Comparison of ENCODE assay signal across 9 cellular contexts in the genomic region with DNA sequence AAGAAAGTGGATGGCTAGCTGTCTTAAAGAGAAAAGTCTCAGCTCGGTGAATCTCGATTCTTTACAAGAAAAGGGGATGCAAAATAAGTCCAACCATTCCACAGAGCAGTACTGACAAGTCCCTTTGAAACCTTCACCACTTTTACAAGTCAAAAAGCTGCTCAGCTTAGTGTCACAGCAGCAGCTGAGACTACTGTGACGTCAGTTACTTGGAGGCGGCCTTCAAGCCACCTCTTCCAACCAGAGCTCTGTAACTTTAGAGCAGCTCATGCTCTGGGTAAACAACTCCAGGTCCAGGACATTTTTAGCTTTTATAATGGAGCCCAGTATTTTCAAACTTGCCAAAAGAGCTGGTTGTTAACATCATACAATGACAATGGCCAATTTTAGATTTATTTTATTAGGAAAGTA. TPM values are rescaled to one million over a fixed set of nuclear protein-coding genes. Genes with fewer than 3 reads are reported as not detected.
A peak's percentile ranks its signal among the peaks of the same experiment; 100 is the strongest.
DNase-seq lines count a peak whose midpoint lies in the region; ATAC-seq and TF ChIP-seq lines count a peak whose summit lies in the region.
"Had no signal": no experiment of that assay in that cellular context is flagged by ENCODE, and none has a peak within 500 bp of the region (broad histone marks: within the 10 kb centered on the region; RNA-seq: fewer than 3 reads in every experiment).

TSS of gene KIAA0408 (minus strand) at position 159 of the 411 bp plus-strand sequence. CDS start 5,408 bp downstream, outside the sequence.

- DNase-seq in Daoy (ENCODE audit: low read depth) (peak; percentile 6), SJSA1 (ENCODE audit: low read depth in 1 of 2, low spot score in 2 of 2) (peak in 1 of 2 experiments; percentile 44), globus pallidus (ENCODE audit: low spot score) (peak; percentile 41), prostate gland (ENCODE audit: low spot score) (peak; percentile 89), GM13976 (ENCODE audit: low spot score) (no peak), GM13977 (ENCODE audit: low spot score) (no peak)
- DNase-seq in activated effector memory CD4-positive, alpha-beta T cell treated with anti-CD3 and anti-CD28 coated beads, Interleukin-2, amount 50 U/mL, for 16 hours: no peak
- DNase-seq: NCI-H1417 treated with DMSO at 0.1 percent for 48 hours had no signal

- intact Hi-C loops in prostate gland (cut with DNase I): loop anchor here (2.0 to 5.0 kb wide), 2 partner anchors 67 to 116 kb away; partner anchors contain the start of gene ECHDC1

- no peaks in the 10 kb centered on the region for H3K36me3 ChIP-seq in SJSA1
- no peaks in the 10 kb centered on the region for H3K36me3 ChIP-seq in prostate gland

- TF ChIP-seq CTCF in prostate gland (IDR thresholded peaks at IDR 0.05): no peak
- no peak for TF ChIP-seq CTCF in GM13976 (IDR thresholded peaks at IDR 0.05; ENCODE audit: borderline replicate concordance, control extremely low read depth, extremely low read depth, insufficient read depth, missing control alignments)
- no peak for TF ChIP-seq CTCF in GM13977 (IDR thresholded peaks at IDR 0.05; ENCODE audit: extremely low read depth, insufficient read depth, missing control alignments)

- H3K27ac ChIP-seq in SJSA1: peak within 1 kb of the TSS; percentile 4; the same call in 1 of the 2 replicates
- peak within 1 kb of the TSS; percentile 83 to 88 for H3K27ac ChIP-seq in prostate gland

- H3K9me3 ChIP-seq in SJSA1 (replicated peaks): no peaks in the 10 kb centered on the region
- H3K9me3 ChIP-seq in prostate gland: no peaks in the 10 kb centered on the region

- WGBS in prostate gland: 7% methylated on average over 4 of the region's 4 CpGs

- in situ Hi-C loops in GM13976 (cut with MboI; ENCODE audit: low sequenced_read_pairs, unreplicated experiment) (no loop called here), GM13977 (cut with MboI; ENCODE audit: low pct_unique_long_range_greater_than_20kb, low sequenced_read_pairs, unreplicated experiment) (no loop called here)

- no peak for ATAC-seq in GM18498 (IDR thresholded peaks at IDR 0.05; ENCODE audit: unreplicated experiment)

- peaks cover 30% of the 10 kb centered on the region for H3K4me1 ChIP-seq in SJSA1 (replicated peaks)
- no peaks in the 10 kb centered on the region for H3K4me1 ChIP-seq in prostate gland (replicated peaks)

- TF ChIP-seq POLR2A in prostate gland (IDR thresholded peaks at IDR 0.05): no peak

- H3K4me3 ChIP-seq in SJSA1: no peak within 1 kb of the TSS
- H3K4me3 ChIP-seq in prostate gland: peak within 1 kb of the TSS; percentile 20 to 26

- no peaks in the 10 kb centered on the region for H3K27me3 ChIP-seq in SJSA1 (replicated peaks)
- no peaks in the 10 kb centered on the region for H3K27me3 ChIP-seq in prostate gland (replicated peaks; ENCODE audit: insufficient read depth)

RNA-seq across cellular contexts. Expression of gene KIAA0408, which starts in this region (rescaled TPM):
- total RNA-seq in Daoy (2014; rRNA removed; shearing (Covaris generic)): 1.9 and 5.9 TPM in 2 replicates
- total RNA-seq in SJSA1 (2014; rRNA removed; shearing (Covaris generic)): 5.1 and 5.8 TPM in 2 replicates
- total RNA-seq in prostate gland: 1 to 10 TPM; 1.5 to 6.3 TPM

Comparison
In these comparisons a context has a peak if more than half of its experiments do, and no peak if none do; other contexts are left out.
1. DNase-seq: peak in Daoy (single experiment), globus pallidus (single experiment) and prostate gland (single experiment); none in GM13976 (single experiment), activated effector memory CD4-positive, alpha-beta T cell treated with anti-CD3 and anti-CD28 coated beads, Interleukin-2, amount 50 U/mL, for 16 hours (single experiment) and GM13977 (single experiment).